1 cellular context compared by ENCODE assay signal in genomic region chr2:120503793-120504571, GRCh38.
TF ChIP-seq lines count a peak whose summit lies in the region.

No MANE protein-coding gene starts in this region.

TF ChIP-seq in IMR-90, 13 proteins besides CTCF, POLR2A, EP300 and RAD21 (continued from another document):
- TF ChIP-seq CHD1 (IDR thresholded peaks at IDR 0.05; ENCODE audit: low read depth, low read length) (no peak), BHLHE40 (IDR thresholded peaks at IDR 0.05; ENCODE audit: low read depth, low read length) (no peak), MAZ (IDR thresholded peaks at IDR 0.05; ENCODE audit: borderline replicate concordance, low read depth, low read length) (no peak), NFE2L2 (IDR thresholded peaks at IDR 0.05; ENCODE audit: low read depth, low read length) (no peak)
